ENCODE assay signal across 1 cellular context in genomic region chr17:47684535-47685193, GRCh38.
A peak's percentile ranks its signal among the peaks of the same experiment; 100 is the strongest.
TF ChIP-seq lines count a peak whose summit lies in the region.

No MANE protein-coding gene starts in this region.

TF ChIP-seq in GM12878, 131 proteins besides CTCF, POLR2A, EP300 and RAD21:
- TF ChIP-seq MTA3 (IDR thresholded peaks at IDR 0.05; ENCODE audit: borderline replicate concordance, low read length) (0 out of 2 replicates have a peak, but pooled peaks have one; percentile 23), SREBF1 (IDR thresholded peaks at IDR 0.05; ENCODE audit: low read length) (no peak), POLR2AphosphoS5 (IDR thresholded peaks at IDR 0.05; ENCODE audit: low read length) (peak; percentile 71), SMAD5 (IDR thresholded peaks at IDR 0.05; ENCODE audit: low read depth) (0 out of 2 replicates have a peak, but pooled peaks have one; percentile 33)
